Comparison of ENCODE assay signal across 8 cellular contexts in genomic region chr7:135274495-135275268, GRCh38. TPM values are rescaled to one million over a fixed set of nuclear protein-coding genes. Genes with fewer than 3 reads are reported as not detected.
DNase-seq lines count a peak whose midpoint lies in the region; ATAC-seq, FAIRE-seq and TF ChIP-seq lines count a peak whose summit lies in the region.

No MANE protein-coding gene starts in this region.

- no peaks in the 10 kb centered on the region for H3K36me3 ChIP-seq in heart left ventricle

- TF ChIP-seq POLR2A in H54 (IDR thresholded peaks at IDR 0.05; ENCODE audit: low read depth, low read length) (no peak), heart left ventricle (IDR thresholded peaks at IDR 0.05) (no peak)

- no peak overlapping the region for H3K27ac ChIP-seq in heart left ventricle

- no peak for FAIRE-seq in H54 (lab: Jason Lieb, UNC)

- no peak overlapping the region for H3K27ac Mint-ChIP-seq in activated naive CD4-positive, alpha-beta T cell treated with anti-CD3 and anti-CD28 coated beads, Interleukin-2, amount 50 U/mL, for 72 hours

- H3K4me1 ChIP-seq in heart left ventricle, result peaks cover 0 to 4% (median 0%) of the 10 kb centered on the region in 12 donors

- DNase-seq in EH (ENCODE audit: low read depth), result peak; percentile 73
- peak; percentile 40 for DNase-seq in H54 (ENCODE audit: insufficient read length, low spot score)
- peak; percentile 76 for DNase-seq in NCI-H1092 (lab: John Stamatoyannopoulos, UW)
- DNase-seq in SKM-1 (lab: John Stamatoyannopoulos, UW; ENCODE audit: unreplicated experiment), result peak; percentile 66
- DNase-seq in activated naive CD4-positive, alpha-beta T cell treated with anti-CD3 and anti-CD28 coated beads, Interleukin-2, amount 50 U/mL, for 72 hours (ENCODE audit: low spot score in 2 of 2), result peak; percentile 67 to 82
- peak in 3 of 5 donors; percentile 45 to 52 (median 51) for DNase-seq in heart left ventricle
- peak; percentile 67 for DNase-seq in renal cortical epithelial cell (ENCODE audit: low read depth)

- peaks cover 0 to 8% (median 0%) of the 10 kb centered on the region in 9 donors for H3K27me3 ChIP-seq in heart left ventricle

- no peak overlapping the region for H3K4me3 ChIP-seq in heart left ventricle

- no peaks in the 10 kb centered on the region for H3K36me3 Mint-ChIP-seq in activated naive CD4-positive, alpha-beta T cell treated with anti-CD3 and anti-CD28 coated beads, Interleukin-2, amount 50 U/mL, for 72 hours

- ATAC-seq in activated naive CD4-positive, alpha-beta T cell treated with anti-CD3 and anti-CD28 coated beads, Interleukin-2, amount 50 U/mL, for 72 hours, result peak; percentile 83 to 91
- ATAC-seq in heart left ventricle, result peak; percentile 22 to 75 (median 69)
- ATAC-seq in GM21360 (IDR thresholded peaks at IDR 0.05; ENCODE audit: unreplicated experiment), result no peak

- 37 to 41% (median 40%) methylated on average over 13 to 14 of the region's 14 CpGs for WGBS in heart left ventricle, 4 donors

- intact Hi-C loops in heart left ventricle (cut with DNase I), result loop anchor here in 5 of 10 donors (5.0 to 10.0 kb wide), 3 partner anchors 368 to 590 kb away; no protein-coding TSS in a partner anchor

- peak; percentile 81 to 94 (median 86) for TF ChIP-seq CTCF in heart left ventricle (IDR thresholded peaks at IDR 0.05)

- no peaks in the 10 kb centered on the region for H3K9me3 Mint-ChIP-seq in activated naive CD4-positive, alpha-beta T cell treated with anti-CD3 and anti-CD28 coated beads, Interleukin-2, amount 50 U/mL, for 72 hours

- H3K9me3 ChIP-seq in heart left ventricle, result no peaks in the 10 kb centered on the region

RNA-seq across cellular contexts. Expression of gene STRA8, which starts 41.0 kb away (rescaled TPM):
- not detected for total RNA-seq in activated naive CD4-positive, alpha-beta T cell treated with anti-CD3 and anti-CD28 coated beads, Interleukin-2, amount 50 U/mL, for 72 hours
- total RNA-seq in heart left ventricle (not detected), renal cortical epithelial cell (not detected in 2 replicates)
- not detected for polyA plus RNA-seq in heart left ventricle
